In genomic region chrX:44875185-44875489, GRCh38 we compare ENCODE assay signal across 9 cellular contexts. TPM values are rescaled to one million over a fixed set of nuclear protein-coding genes. Genes with fewer than 3 reads are reported as not detected.
DNase-seq lines count a peak whose midpoint lies in the region; ATAC-seq and TF ChIP-seq lines count a peak whose summit lies in the region.
"Had no signal": no experiment of that assay in that cellular context is flagged by ENCODE, and none has a peak within 500 bp of the region (broad histone marks: within the 10 kb centered on the region; RNA-seq: fewer than 3 reads in every experiment).

No MANE protein-coding gene starts in this region.

- no peak for TF ChIP-seq POLR2A in ovary (IDR thresholded peaks at IDR 0.05)

- H3K27me3 Mint-ChIP-seq in CD8-positive, alpha-beta T cell (ENCODE audit: low read depth), result no peaks in the 10 kb centered on the region
- H3K27me3 Mint-ChIP-seq in endothelial cell (ENCODE audit: unreplicated experiment), result peaks cover 6% of the 10 kb centered on the region

- TF ChIP-seq EP300 in ovary (IDR thresholded peaks at IDR 0.05), result no peak

- DNase-seq in CD8-positive, alpha-beta T cell, result no peak
- DNase-seq in OCI-LY7 (ENCODE audit: low spot score) (no peak), endothelial cell (ENCODE audit: low spot score) (no peak), ovary (no peak), COR-L47 (lab: John Stamatoyannopoulos, UW) (no peak)
- DNase-seq in stimulated activated CD4-positive, alpha-beta T cell treated with anti-CD3 and anti-CD28 coated beads, Interleukin-4, amount 100 ng/mL, for 24 hours, result no peak

- peaks cover 29% of the 10 kb centered on the region for H3K4me1 Mint-ChIP-seq in CD8-positive, alpha-beta T cell (ENCODE audit: low read depth)
- peaks cover 4% of the 10 kb centered on the region for H3K4me1 Mint-ChIP-seq in endothelial cell (ENCODE audit: unreplicated experiment)

- H3K4me3 ChIP-seq in CD8-positive, alpha-beta T cell (ENCODE audit: low read depth, low read length), result peak overlapping the region; percentile 73
- H3K4me3 ChIP-seq in OCI-LY7 (ENCODE audit: low read depth, low read length, poor library complexity, severe bottlenecking), result peak overlapping the region; percentile 73
- peak overlapping the region; percentile 78 for H3K4me3 ChIP-seq in ovary

- peak overlapping the region; percentile 97 for H3K27ac Mint-ChIP-seq in CD8-positive, alpha-beta T cell
- H3K27ac Mint-ChIP-seq in endothelial cell (ENCODE audit: unreplicated experiment), result peak overlapping the region; percentile 67

- no peak for TF ChIP-seq CTCF in CD8-positive, alpha-beta T cell (IDR thresholded peaks at IDR 0.05)
- no peak for TF ChIP-seq CTCF in OCI-LY7 (conservative IDR thresholded peaks at IDR 0.05; ENCODE audit: low read length)
- TF ChIP-seq CTCF in endothelial cell (IDR thresholded peaks at IDR 0.05; ENCODE audit: unreplicated experiment), result no peak
- no peak for TF ChIP-seq CTCF in ovary (IDR thresholded peaks at IDR 0.05)

- no peak for ATAC-seq in CD8-positive, alpha-beta T cell
- no peak for ATAC-seq in HG02970 (IDR thresholded peaks at IDR 0.05; ENCODE audit: low FRiP score, unreplicated experiment)
- no peak for ATAC-seq in HG03521 (IDR thresholded peaks at IDR 0.05; ENCODE audit: unreplicated experiment)

- intact Hi-C loops in CD8-positive, alpha-beta T cell (cut with DNase I, micrococcal nuclease), result loop anchor here in 1 of 2 experiments (10.0 kb wide), 2 partner anchors 50 to 1960 kb away; partner anchors contain the start of gene RP2
- intact Hi-C loops in OCI-LY7 (cut with micrococcal nuclease; ENCODE audit: unreplicated experiment) (no loop called here), ovary (cut with DNase I) (no loop called here)

- POLR2A ChIA-PET in CD8-positive, alpha-beta T cell (lab: Charles Lee), result interaction anchor here (0.9 to 1.2 kb wide), 2 partner anchors 11 to 23 kb away, joined by 4 to 5 read pairs; no protein-coding TSS in a partner anchor
- POLR2A ChIA-PET in OCI-LY7 (lab: Charles Lee), result interaction anchor here (0.7 to 1.1 kb wide), 6 partner anchors 11 to 315 kb away, joined by 3 to 5 read pairs (median 3); no protein-coding TSS in a partner anchor

- H3K4me3 Mint-ChIP-seq in CD8-positive, alpha-beta T cell, result peak overlapping the region; percentile 96
- H3K4me3 Mint-ChIP-seq in endothelial cell (ENCODE audit: unreplicated experiment), result peak overlapping the region; percentile 96

- WGBS in ovary, 3 donors, result 11 to 18% (median 16%) methylated on average over 5 of the region's 5 CpGs

- H3K9me2 ChIP-seq in OCI-LY7 (ENCODE audit: insufficient read depth, low read length), result no peaks in the 10 kb centered on the region

- no TSS peak for BruUV-seq in OCI-LY7 (replicated peaks; lab: Mats Ljungman, UMichigan)

- H4K20me1 ChIP-seq in OCI-LY7 (ENCODE audit: insufficient read depth, low read length), result peaks cover 7% of the 10 kb centered on the region; the same call in 1 of the 2 replicates

- CTCF ChIA-PET in CD8-positive, alpha-beta T cell (lab: Charles Lee), result interaction anchor here (2.4 kb wide), 1 partner anchor 194 kb away, joined by 7 read pairs; no protein-coding TSS in a partner anchor
- CTCF ChIA-PET in OCI-LY7 (lab: Charles Lee; ENCODE audit: unreplicated experiment), result no interaction called here

- peak overlapping the region; percentile 87 for H3K4me2 ChIP-seq in OCI-LY7 (ENCODE audit: low read length)

- H3K9me3 Mint-ChIP-seq in CD8-positive, alpha-beta T cell, result no peaks in the 10 kb centered on the region
- no peaks in the 10 kb centered on the region for H3K9me3 Mint-ChIP-seq in endothelial cell (ENCODE audit: unreplicated experiment)

- H3K9me3 ChIP-seq in CD8-positive, alpha-beta T cell (ENCODE audit: low read length), result no peaks in the 10 kb centered on the region
- H3K9me3 ChIP-seq in OCI-LY7 (ENCODE audit: low read length) (no peaks in the 10 kb centered on the region), ovary (no peaks in the 10 kb centered on the region)

- no peaks in the 10 kb centered on the region for H3K36me3 ChIP-seq in CD8-positive, alpha-beta T cell (ENCODE audit: insufficient read depth, low read length)
- peaks cover 25% of the 10 kb centered on the region for H3K36me3 ChIP-seq in OCI-LY7 (ENCODE audit: insufficient read depth, low read length)
- H3K36me3 ChIP-seq in ovary, result no peaks in the 10 kb centered on the region

- H3K27ac ChIP-seq in CD8-positive, alpha-beta T cell (ENCODE audit: low read depth, low read length), result peak overlapping the region; percentile 84
- H3K27ac ChIP-seq in OCI-LY7 (ENCODE audit: low read depth, low read length, poor library complexity, severe bottlenecking) (peak overlapping the region; percentile 87), ovary (peak overlapping the region in 1 of 2 donors; percentile 99)

- H2AFZ ChIP-seq in OCI-LY7 (ENCODE audit: low read length), result no peak overlapping the region

- peaks cover 7% of the 10 kb centered on the region for H3K36me3 Mint-ChIP-seq in CD8-positive, alpha-beta T cell
- H3K36me3 Mint-ChIP-seq in endothelial cell (ENCODE audit: low read depth, unreplicated experiment), result no peaks in the 10 kb centered on the region

- peaks cover 25% of the 10 kb centered on the region for H3K4me1 ChIP-seq in CD8-positive, alpha-beta T cell (ENCODE audit: insufficient read depth, low read length)
- H3K4me1 ChIP-seq in OCI-LY7 (ENCODE audit: insufficient read depth, low read length, poor library complexity, severe bottlenecking) (peaks cover 5% of the 10 kb centered on the region), ovary (ENCODE audit: insufficient read depth) (peaks cover 3% of the 10 kb centered on the region)

- H3K79me2 ChIP-seq in OCI-LY7 (ENCODE audit: insufficient read depth, low read depth, low read length), result peaks cover 74% of the 10 kb centered on the region

- H3K27me3 ChIP-seq in CD8-positive, alpha-beta T cell (ENCODE audit: insufficient read depth, low read length), result no peaks in the 10 kb centered on the region
- no peaks in the 10 kb centered on the region for H3K27me3 ChIP-seq in ovary

RNA-seq across cellular contexts. Expression of gene KDM6A, which starts 2.1 kb away (rescaled TPM):
- 10 to 100 TPM; 61.5 to 63.5 TPM for total RNA-seq in CD8-positive, alpha-beta T cell
- 18.8 and 20.5 TPM in 2 replicates for total RNA-seq in OCI-LY7 (2014; rRNA removed; shearing (Covaris generic))
- total RNA-seq in OCI-LY7 (2022), result 23.4 and 29.5 TPM in 2 replicates
- 38.4 TPM for total RNA-seq in endothelial cell (ENCODE audit: unreplicated experiment)
- 10 to 100 TPM; 32.4 to 56.2 (median 42.9) TPM for total RNA-seq in ovary
- polyA plus RNA-seq in ovary, result 10 to 100 TPM; 19.8 to 27.6 TPM

RNA-seq across cellular contexts. Expression of gene DUSP21, which starts 31.3 kb away (rescaled TPM):
- total RNA-seq in CD8-positive, alpha-beta T cell, result not detected
- total RNA-seq in OCI-LY7 (2014; rRNA removed; shearing (Covaris generic)), result not detected in 2 replicates
- total RNA-seq in OCI-LY7 (2022), result not detected in 2 replicates
- not detected for total RNA-seq in endothelial cell (ENCODE audit: unreplicated experiment)
- not detected for total RNA-seq in ovary
- not detected for polyA plus RNA-seq in ovary
- total RNA-seq: NCI-H460 had no signal
